ENCODE assay signal across 11 cellular contexts in genomic region chr7:43302211-43302711, GRCh38.
A peak's percentile ranks its signal among the peaks of the same experiment; 100 is the strongest.
DNase-seq lines count a peak whose midpoint lies in the region; TF ChIP-seq lines count a peak whose summit lies in the region.
"Had no signal": no experiment of that assay in that cellular context is flagged by ENCODE, and none has a peak within 500 bp of the region (broad histone marks: within the 10 kb centered on the region; RNA-seq: fewer than 3 reads in every experiment).

No MANE protein-coding gene starts in this region.

- no peaks in the 10 kb centered on the region for H3K4me1 ChIP-seq in Peyer's patch
- H3K4me1 ChIP-seq: thyroid gland had no signal

- H3K4me1 Mint-ChIP-seq in neural crest cell, result peaks cover 40% of the 10 kb centered on the region

- H3K36me3 ChIP-seq in MG63 (no peaks in the 10 kb centered on the region), Peyer's patch (no peaks in the 10 kb centered on the region)
- H3K36me3 ChIP-seq: thyroid gland had no signal

- no peaks in the 10 kb centered on the region for H3K9me3 Mint-ChIP-seq in neural crest cell
- H3K9me3 Mint-ChIP-seq: T-cell had no signal

- H3K9me3 ChIP-seq in MG63 (no peaks in the 10 kb centered on the region), Peyer's patch (no peaks in the 10 kb centered on the region)
- H3K9me3 ChIP-seq: thyroid gland had no signal

- DNase-seq in GOT3 (lab: John Stamatoyannopoulos, UW) (peak; percentile 26), MG63 (peak; percentile 57), dermis blood vessel endothelial cell (peak; percentile 51), neural crest cell (ENCODE audit: low read depth, low spot score) (no peak), erythroblast (lab: John Stamatoyannopoulos, UW) (no peak), Peyer's patch (no peak), DMS 273 (lab: John Stamatoyannopoulos, UW; ENCODE audit: unreplicated experiment) (no peak)
- DNase-seq in central memory CD4-positive, alpha-beta T cell, result no peak
- DNase-seq: small intestine, T-cell, thyroid gland had no signal

- no peak for TF ChIP-seq POLR2A in erythroblast (IDR thresholded peaks at IDR 0.05; ENCODE audit: low read length)
- TF ChIP-seq POLR2A in Peyer's patch (IDR thresholded peaks at IDR 0.05), result no peak

- peak overlapping the region; percentile 31 for H3K27ac Mint-ChIP-seq in neural crest cell (ENCODE audit: unreplicated experiment)
- H3K27ac Mint-ChIP-seq: T-cell had no signal

- H3K4me3 ChIP-seq in MG63, result no peak overlapping the region
- no peak overlapping the region for H3K4me3 ChIP-seq in Peyer's patch
- H3K4me3 ChIP-seq: thyroid gland had no signal

- no peak overlapping the region for H3K4me3 Mint-ChIP-seq in neural crest cell
- H3K4me3 Mint-ChIP-seq: T-cell had no signal

- H3K27ac ChIP-seq in Peyer's patch, result no peak overlapping the region
- H3K27ac ChIP-seq: thyroid gland had no signal

- H3K36me3 Mint-ChIP-seq in neural crest cell (ENCODE audit: low read depth), result no peaks in the 10 kb centered on the region
- H3K36me3 Mint-ChIP-seq: T-cell had no signal

- H3K27me3 ChIP-seq in MG63 (no peaks in the 10 kb centered on the region), Peyer's patch (no peaks in the 10 kb centered on the region)
- H3K27me3 ChIP-seq: thyroid gland had no signal

- H3K27me3 Mint-ChIP-seq in neural crest cell (ENCODE audit: low read depth), result no peaks in the 10 kb centered on the region

- TF ChIP-seq CTCF in neural crest cell (conservative IDR thresholded peaks at IDR 0.05) (no peak), Peyer's patch (IDR thresholded peaks at IDR 0.05) (no peak)

Comparison
In these comparisons a context has a peak if more than half of its experiments do, and no peak if none do; other contexts are left out.
1. DNase-seq: peak in GOT3 (single experiment), MG63 (single experiment) and dermis blood vessel endothelial cell (single experiment); none in neural crest cell (single experiment), erythroblast (0 of 2), central memory CD4-positive, alpha-beta T cell (single experiment), Peyer's patch (0 of 3) and DMS 273 (single experiment).